ENCODE assay signal across 8 cellular contexts in the genomic region with DNA sequence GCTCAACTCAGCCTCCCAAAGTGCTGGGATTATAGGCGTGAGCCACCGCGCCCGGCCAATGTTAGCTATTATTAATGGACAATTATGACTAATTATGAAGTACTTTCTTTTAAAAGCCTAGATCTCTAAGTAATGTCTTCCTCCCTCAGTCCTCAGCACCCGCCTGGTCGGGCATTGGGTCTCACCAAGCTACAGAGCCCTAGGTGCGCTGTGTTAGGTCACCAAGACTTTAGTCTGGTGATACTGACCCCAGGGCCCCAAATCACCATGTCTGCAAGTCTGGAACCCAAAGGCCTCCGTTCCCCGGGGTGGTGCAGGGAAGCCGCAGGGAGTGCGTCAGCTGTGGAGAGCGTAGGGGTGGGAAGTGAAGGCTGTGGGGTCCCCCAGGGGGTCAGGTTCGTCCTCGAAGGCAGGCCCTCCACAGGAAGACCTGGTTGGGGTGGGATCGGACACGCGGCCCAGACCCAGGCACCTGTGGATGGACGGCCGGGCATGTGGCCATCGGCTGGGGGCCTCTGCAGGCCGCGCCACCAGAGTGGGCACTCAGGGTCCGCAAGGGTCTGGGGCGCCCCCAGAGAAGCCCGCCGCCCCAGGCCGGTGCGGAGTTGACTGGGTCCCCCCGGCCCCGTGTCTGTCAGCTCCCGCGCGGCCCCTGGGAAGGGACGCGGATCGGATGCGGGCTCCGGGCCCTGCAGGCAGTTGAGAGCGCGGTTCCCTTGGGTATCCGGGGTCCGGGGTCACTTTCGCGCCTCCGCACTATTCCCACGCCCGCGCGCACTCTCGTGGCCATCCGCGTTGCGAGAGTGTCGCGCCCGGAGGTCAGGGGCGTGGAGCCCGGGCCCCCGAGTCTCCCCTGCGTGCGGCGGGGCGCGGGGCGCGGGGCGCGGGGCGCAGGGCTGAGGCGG. TPM values are rescaled to one million over a fixed set of nuclear protein-coding genes. Genes with fewer than 3 reads are reported as not detected.
DNase-seq lines count a peak whose midpoint lies in the region; ATAC-seq lines count a peak whose summit lies in the region.

No MANE protein-coding gene starts in this region.

- H3K4me1 ChIP-seq in iPS-15b (ENCODE audit: control insufficient read depth, insufficient read depth, low read length), result peaks cover 3% of the 10 kb centered on the region

- H3K36me3 ChIP-seq in iPS-15b (ENCODE audit: control insufficient read depth, insufficient read depth, low read length), result no peaks in the 10 kb centered on the region

- H3K9me3 Mint-ChIP-seq in activated naive CD8-positive, alpha-beta T cell treated with anti-CD3 and anti-CD28 coated beads for 36 hours, result no peaks in the 10 kb centered on the region
- H3K9me3 Mint-ChIP-seq in stimulated activated memory B cell treated with anti-CD40 and anti-IgM and Interleukin-4, amounts not matched to agents 10 μg/mL and 1 μg/mL and 100 μg/mL, for 72 hours, result no peaks in the 10 kb centered on the region

- peak overlapping the region; percentile 39 for H3K4me3 ChIP-seq in iPS-15b (ENCODE audit: low read depth, low read length)

- peak overlapping the region; percentile 71 for H3K4me3 Mint-ChIP-seq in activated naive CD8-positive, alpha-beta T cell treated with anti-CD3 and anti-CD28 coated beads for 36 hours
- H3K4me3 Mint-ChIP-seq in stimulated activated memory B cell treated with anti-CD40 and anti-IgM and Interleukin-4, amounts not matched to agents 10 μg/mL and 1 μg/mL and 100 μg/mL, for 72 hours, result peak overlapping the region; percentile 85

- no peak overlapping the region for H3K9ac ChIP-seq in iPS-15b (ENCODE audit: low read depth, low read length)

- H3K9me3 ChIP-seq in iPS-15b (ENCODE audit: control insufficient read depth, insufficient read depth, low read length), result no peaks in the 10 kb centered on the region

- peaks cover 30% of the 10 kb centered on the region for H3K4me1 Mint-ChIP-seq in activated naive CD8-positive, alpha-beta T cell treated with anti-CD3 and anti-CD28 coated beads for 36 hours
- peaks cover 67% of the 10 kb centered on the region for H3K4me1 Mint-ChIP-seq in stimulated activated memory B cell treated with anti-CD40 and anti-IgM and Interleukin-4, amounts not matched to agents 10 μg/mL and 1 μg/mL and 100 μg/mL, for 72 hours

- peaks cover 18% of the 10 kb centered on the region for H3K27me3 Mint-ChIP-seq in activated naive CD8-positive, alpha-beta T cell treated with anti-CD3 and anti-CD28 coated beads for 36 hours
- H3K27me3 Mint-ChIP-seq in stimulated activated memory B cell treated with anti-CD40 and anti-IgM and Interleukin-4, amounts not matched to agents 10 μg/mL and 1 μg/mL and 100 μg/mL, for 72 hours, result peaks cover 9% of the 10 kb centered on the region

- peaks cover 13% of the 10 kb centered on the region for H3K36me3 Mint-ChIP-seq in activated naive CD8-positive, alpha-beta T cell treated with anti-CD3 and anti-CD28 coated beads for 36 hours
- peaks cover 5% of the 10 kb centered on the region for H3K36me3 Mint-ChIP-seq in stimulated activated memory B cell treated with anti-CD40 and anti-IgM and Interleukin-4, amounts not matched to agents 10 μg/mL and 1 μg/mL and 100 μg/mL, for 72 hours

- H3K27ac Mint-ChIP-seq in activated naive CD8-positive, alpha-beta T cell treated with anti-CD3 and anti-CD28 coated beads for 36 hours, result peak overlapping the region; percentile 55
- H3K27ac Mint-ChIP-seq in stimulated activated memory B cell treated with anti-CD40 and anti-IgM and Interleukin-4, amounts not matched to agents 10 μg/mL and 1 μg/mL and 100 μg/mL, for 72 hours, result peak overlapping the region; percentile 88

- ATAC-seq in HG03039 (IDR thresholded peaks at IDR 0.05; ENCODE audit: unreplicated experiment) (peak; percentile 0), HG03442 (IDR thresholded peaks at IDR 0.05; ENCODE audit: unreplicated experiment) (no peak)
- no peak for ATAC-seq in stimulated activated memory B cell treated with anti-CD40 and anti-IgM and Interleukin-4, amounts not matched to agents 10 μg/mL and 1 μg/mL and 100 μg/mL, for 72 hours

- no peak for DNase-seq in activated naive CD8-positive, alpha-beta T cell treated with anti-CD3 and anti-CD28 coated beads for 36 hours
- DNase-seq in COLO829 (ENCODE audit: low spot score), result no peak
- DNase-seq in A172 (ENCODE audit: low spot score), result no peak
- no peak for DNase-seq in GM19240 (ENCODE audit: insufficient read length, low spot score)

- H3K27me3 ChIP-seq in iPS-15b (ENCODE audit: control insufficient read depth, insufficient read depth, low read length), result peaks cover 5% of the 10 kb centered on the region

RNA-seq across cellular contexts. Expression of gene PDXK, which starts 0.7 kb away (rescaled TPM):
- 100 to 1,000 TPM; 111 to 113 TPM for total RNA-seq in activated naive CD8-positive, alpha-beta T cell treated with anti-CD3 and anti-CD28 coated beads for 36 hours
- 313 and 330 TPM in 2 replicates for total RNA-seq in A172 (2014; rRNA removed; shearing (Covaris generic))

RNA-seq across cellular contexts. Expression of gene CSTB, which starts 57.9 kb away (rescaled TPM):
- 10 to 100 TPM; 33.6 to 35.1 TPM for total RNA-seq in activated naive CD8-positive, alpha-beta T cell treated with anti-CD3 and anti-CD28 coated beads for 36 hours
- total RNA-seq in A172 (2014; rRNA removed; shearing (Covaris generic)), result 106 and 145 TPM in 2 replicates

RNA-seq across cellular contexts. Expression of gene RRP1B, which starts 58.9 kb away (rescaled TPM):
- 100 to 1,000 TPM; 105 to 108 TPM for total RNA-seq in activated naive CD8-positive, alpha-beta T cell treated with anti-CD3 and anti-CD28 coated beads for 36 hours
- total RNA-seq in A172 (2014; rRNA removed; shearing (Covaris generic)), result 61.0 and 70.9 TPM in 2 replicates

RNA-seq across cellular contexts. Expression of gene HSF2BP, which starts 58.9 kb away (rescaled TPM):
- total RNA-seq in activated naive CD8-positive, alpha-beta T cell treated with anti-CD3 and anti-CD28 coated beads for 36 hours, result 1 to 10 TPM in 1 of 2 experiments, under 1 TPM in 1; 0.68 to 1.2 TPM
- total RNA-seq in A172 (2014; rRNA removed; shearing (Covaris generic)), result 8.8 and 9.1 TPM in 2 replicates
